27 cellular contexts compared by ENCODE assay signal in the genomic region with DNA sequence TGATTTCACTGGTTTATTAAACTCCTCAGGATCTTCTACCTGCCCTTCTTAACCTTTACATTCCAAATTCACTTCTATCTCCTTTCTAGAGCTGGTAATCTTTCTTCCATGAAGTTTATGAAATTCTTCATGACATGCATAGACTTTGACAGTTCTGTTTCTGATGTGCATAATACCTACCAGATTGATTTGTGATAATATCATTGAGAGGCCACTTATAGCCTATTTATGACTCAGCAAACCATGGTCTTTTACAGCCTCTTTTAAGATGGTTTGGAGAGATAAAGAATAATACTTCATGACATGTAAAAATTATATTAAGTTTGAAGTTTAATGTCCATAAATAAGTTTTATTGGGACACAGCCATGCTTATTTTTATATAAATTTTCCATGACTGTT. TPM values are rescaled to one million over a fixed set of nuclear protein-coding genes. Genes with fewer than 3 reads are reported as not detected.
"Had no signal": no experiment of that assay in that cellular context is flagged by ENCODE, and none has a peak within 500 bp of the region (broad histone marks: within the 10 kb centered on the region; RNA-seq: fewer than 3 reads in every experiment).

No MANE protein-coding gene starts in this region.

- H3K4me1 ChIP-seq: ascending aorta, breast epithelium had no signal

- H3K27me3 ChIP-seq: ascending aorta, breast epithelium, cardiac muscle cell, dorsolateral prefrontal cortex had no signal

- H3K4me3 ChIP-seq: ascending aorta, breast epithelium, cardiac muscle cell, coronary artery, dorsolateral prefrontal cortex had no signal

- H3K27ac ChIP-seq: ascending aorta, breast epithelium, cardiac muscle cell, coronary artery, dorsolateral prefrontal cortex had no signal

- H3K9me3 ChIP-seq: ascending aorta, breast epithelium had no signal

- DNase-seq: activated CD4-positive, alpha-beta memory T cell treated with anti-CD3 and anti-CD28 coated beads for 36 hours; activated CD4-positive, alpha-beta T cell treated with anti-CD3 and anti-CD28 coated beads for 36 hours; activated CD4-positive, alpha-beta T cell treated with anti-CD3 and anti-CD28 coated beads, Interleukin-2, amount 10 ng/mL, durations not matched to agents 24 days and 14 days; activated CD4-positive, CD25-positive, alpha-beta regulatory T cell; activated CD4-positive, CD25-positive, alpha-beta regulatory T cell treated with anti-CD3 and anti-CD28 coated beads, Interleukin-2, amount 50 U/mL, for 72 hours; activated CD8-positive, alpha-beta memory T cell treated with anti-CD3 and anti-CD28 coated beads, Interleukin-2, amount 10 ng/mL, durations not matched to agents 7 days and 5 days; activated CD8-positive, alpha-beta memory T cell treated with anti-CD3 and anti-CD28 coated beads, Interleukin-2, amount 50 U/mL, for 4 hours; activated CD8-positive, alpha-beta T cell treated with anti-CD3 and anti-CD28 coated beads, Interleukin-2, amount 10 ng/mL, durations not matched to agents 7 days and 5 days; activated gamma-delta T cell; activated naive CD4-positive, alpha-beta T cell; activated naive CD4-positive, alpha-beta T cell treated with anti-CD3 and anti-CD28 coated beads, Interleukin-2, amount 10 ng/mL, durations not matched to agents 7 days and 5 days; activated naive CD8-positive, alpha-beta T cell treated with anti-CD3 and anti-CD28 coated beads, Interleukin-2, amount 10 ng/mL, durations not matched to agents 7 days and 5 days; activated T-cell treated with anti-CD3 and anti-CD28 coated beads, Interleukin-2, amount 50 U/mL, for 24 hours; activated T-cell treated with anti-CD3 and anti-CD28 coated beads, Interleukin-2, amount 50 U/mL, for 72 hours; central memory CD4-positive, alpha-beta T cell; dorsolateral prefrontal cortex; effector memory CD4-positive, alpha-beta T cell; endodermal cell; foreskin fibroblast; head of caudate nucleus; hippocampal formation; T1000 had no signal

- H3K36me3 ChIP-seq: ascending aorta, breast epithelium, cardiac muscle cell had no signal

RNA-seq across cellular contexts. Expression of a gene that starts 14.0 kb away (rescaled TPM):
- total RNA-seq: activated CD4-positive, alpha-beta memory T cell treated with anti-CD3 and anti-CD28 coated beads for 36 hours; activated CD4-positive, alpha-beta T cell treated with anti-CD3 and anti-CD28 coated beads, Interleukin-2, amount 10 ng/mL, durations not matched to agents 24 days and 14 days; activated CD8-positive, alpha-beta memory T cell treated with anti-CD3 and anti-CD28 coated beads for 36 hours had no signal
- polyA plus RNA-seq: cardiac muscle cell had no signal

RNA-seq across cellular contexts. Expression of a gene that starts 49.3 kb away (rescaled TPM):
- total RNA-seq: activated CD4-positive, alpha-beta memory T cell treated with anti-CD3 and anti-CD28 coated beads for 36 hours; activated CD8-positive, alpha-beta memory T cell treated with anti-CD3 and anti-CD28 coated beads for 36 hours; activated CD8-positive, alpha-beta T cell treated with anti-CD3 and anti-CD28 coated beads, Interleukin-2, amount 10 ng/mL, durations not matched to agents 7 days and 5 days; activated naive CD8-positive, alpha-beta T cell treated with anti-CD3 and anti-CD28 coated beads, Interleukin-2, amount 10 ng/mL, durations not matched to agents 7 days and 5 days had no signal
- polyA plus RNA-seq: cardiac muscle cell had no signal
